In the genomic region with DNA sequence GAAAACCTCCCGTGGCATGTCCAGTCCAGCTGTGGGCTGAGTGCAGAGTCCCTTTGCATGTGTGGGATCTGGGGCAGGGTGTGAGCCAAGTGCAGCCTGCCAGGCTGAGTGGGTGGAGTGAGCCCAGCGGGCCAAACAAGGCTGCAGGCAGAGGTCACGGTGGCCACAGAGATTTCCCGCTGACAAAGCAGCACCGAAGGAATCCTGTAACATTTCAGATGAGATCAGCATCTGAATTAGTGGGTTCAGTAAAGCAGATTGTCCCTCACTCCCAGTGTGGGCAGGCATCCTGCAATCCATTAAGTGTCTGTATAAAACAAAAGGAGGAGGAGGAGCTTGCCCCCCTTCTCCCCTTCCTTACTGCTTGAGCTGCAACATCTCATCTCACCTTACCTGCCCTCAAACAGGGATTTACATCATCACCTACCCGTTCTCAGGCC, we compare ENCODE assay signal across 13 cellular contexts.
A peak's percentile ranks its signal among the peaks of the same experiment; 100 is the strongest.
DNase-seq lines count a peak whose midpoint lies in the region; ATAC-seq and TF ChIP-seq lines count a peak whose summit lies in the region.
"Had no signal": no experiment of that assay in that cellular context is flagged by ENCODE, and none has a peak within 500 bp of the region (broad histone marks: within the 10 kb centered on the region; RNA-seq: fewer than 3 reads in every experiment).

No MANE protein-coding gene starts in this region.

- H3K4me1 ChIP-seq in left lung: no peaks in the 10 kb centered on the region
- peaks cover 0 to 10% of the 10 kb centered on the region in 2 donors for H3K4me1 ChIP-seq in thoracic aorta (ENCODE audit: control insufficient read depth in 1 of 2, low read depth in 2 of 2)

- no peaks in the 10 kb centered on the region for H3K36me3 Mint-ChIP-seq in activated naive CD8-positive, alpha-beta T cell treated with anti-CD3 and anti-CD28 coated beads, Interleukin-2, amount 50 U/mL, for 24 hours (ENCODE audit: low read depth)
- H3K36me3 Mint-ChIP-seq in activated naive CD8-positive, alpha-beta T cell treated with anti-CD3 and anti-CD28 coated beads for 36 hours: no peaks in the 10 kb centered on the region
- H3K36me3 Mint-ChIP-seq: brain had no signal

- H3K9me3 Mint-ChIP-seq in activated naive CD8-positive, alpha-beta T cell treated with anti-CD3 and anti-CD28 coated beads, Interleukin-2, amount 50 U/mL, for 24 hours: peaks cover 4% of the 10 kb centered on the region
- no peaks in the 10 kb centered on the region for H3K9me3 Mint-ChIP-seq in activated naive CD8-positive, alpha-beta T cell treated with anti-CD3 and anti-CD28 coated beads for 36 hours
- H3K9me3 Mint-ChIP-seq: T-helper 2 cell treated with Interferon-gamma antibody and Interleukin-4, amounts not matched to agents 5 μg/mL and 100 μg/mL, for 36 hours had no signal

- DNase-seq in activated naive CD8-positive, alpha-beta T cell treated with anti-CD3 and anti-CD28 coated beads, Interleukin-2, amount 50 U/mL, for 24 hours: no peak
- DNase-seq in activated naive CD8-positive, alpha-beta T cell treated with anti-CD3 and anti-CD28 coated beads for 36 hours: no peak
- peak; percentile 15 for DNase-seq in fibroblast of mammary gland (ENCODE audit: low read depth)
- no peak for DNase-seq in left lung
- no peak for DNase-seq in thoracic aorta (ENCODE audit: low spot score)
- DNase-seq in DMS114 treated with DMSO at 0.1 percent for 48 hours (lab: John Stamatoyannopoulos, UW; ENCODE audit: unreplicated experiment): no peak
- no peak for DNase-seq in superior temporal gyrus (ENCODE audit: extremely low spot score)
- DNase-seq: DMS79; NCI-H187 treated with DMSO at 0.1 percent for 48 hours; stimulated activated CD4-positive, alpha-beta T cell treated with anti-CD3 and anti-CD28 coated beads, Interleukin-15, amount 100 ng/mL, for 24 hours had no signal

- H3K4me1 Mint-ChIP-seq in activated naive CD8-positive, alpha-beta T cell treated with anti-CD3 and anti-CD28 coated beads, Interleukin-2, amount 50 U/mL, for 24 hours: no peaks in the 10 kb centered on the region
- H3K4me1 Mint-ChIP-seq in activated naive CD8-positive, alpha-beta T cell treated with anti-CD3 and anti-CD28 coated beads for 36 hours: no peaks in the 10 kb centered on the region

- no peak overlapping the region for H3K4me3 Mint-ChIP-seq in activated naive CD8-positive, alpha-beta T cell treated with anti-CD3 and anti-CD28 coated beads, Interleukin-2, amount 50 U/mL, for 24 hours
- H3K4me3 Mint-ChIP-seq in activated naive CD8-positive, alpha-beta T cell treated with anti-CD3 and anti-CD28 coated beads for 36 hours: no peak overlapping the region
- H3K4me3 Mint-ChIP-seq: T-helper 2 cell treated with Interferon-gamma antibody and Interleukin-4, amounts not matched to agents 5 μg/mL and 100 μg/mL, for 36 hours had no signal

- no peak overlapping the region for H3K27ac Mint-ChIP-seq in activated naive CD8-positive, alpha-beta T cell treated with anti-CD3 and anti-CD28 coated beads, Interleukin-2, amount 50 U/mL, for 24 hours
- H3K27ac Mint-ChIP-seq in activated naive CD8-positive, alpha-beta T cell treated with anti-CD3 and anti-CD28 coated beads for 36 hours: no peak overlapping the region
- H3K27ac Mint-ChIP-seq: T-helper 2 cell treated with Interferon-gamma antibody and Interleukin-4, amounts not matched to agents 5 μg/mL and 100 μg/mL, for 36 hours had no signal

- no peak for TF ChIP-seq CTCF in fibroblast of mammary gland (conservative IDR thresholded peaks at IDR 0.05; ENCODE audit: control insufficient read depth, insufficient read depth, low read depth, low read length)
- TF ChIP-seq CTCF in left lung (IDR thresholded peaks at IDR 0.05): no peak
- TF ChIP-seq CTCF in thoracic aorta (IDR thresholded peaks at IDR 0.05): no peak

- peak; percentile 24 for ATAC-seq in activated naive CD8-positive, alpha-beta T cell treated with anti-CD3 and anti-CD28 coated beads, Interleukin-2, amount 50 U/mL, for 24 hours
- ATAC-seq in left lung: peak; percentile 39
- no peak for ATAC-seq in thoracic aorta (ENCODE audit: insufficient number of reproducible peaks, low FRiP score, low read depth)
- ATAC-seq in HG02970 (IDR thresholded peaks at IDR 0.05; ENCODE audit: low FRiP score, unreplicated experiment): no peak

- no peak overlapping the region for H3K27ac ChIP-seq in left lung
- no peak overlapping the region for H3K27ac ChIP-seq in thoracic aorta

- H3K4me3 ChIP-seq in fibroblast of mammary gland (ENCODE audit: control insufficient read depth, low read depth, low read length) (no peak overlapping the region), left lung (no peak overlapping the region), thoracic aorta (peak overlapping the region; percentile 34)

- H3K9me3 ChIP-seq in left lung: no peaks in the 10 kb centered on the region
- no peaks in the 10 kb centered on the region for H3K9me3 ChIP-seq in thoracic aorta

- H3K27me3 ChIP-seq in left lung (no peaks in the 10 kb centered on the region), thoracic aorta (replicated peaks; ENCODE audit: insufficient read depth) (no peaks in the 10 kb centered on the region)

- no peaks in the 10 kb centered on the region for H3K27me3 Mint-ChIP-seq in activated naive CD8-positive, alpha-beta T cell treated with anti-CD3 and anti-CD28 coated beads, Interleukin-2, amount 50 U/mL, for 24 hours
- no peaks in the 10 kb centered on the region for H3K27me3 Mint-ChIP-seq in activated naive CD8-positive, alpha-beta T cell treated with anti-CD3 and anti-CD28 coated beads for 36 hours

- intact Hi-C loops in left lung (cut with DNase I): no loop called here

- no peaks in the 10 kb centered on the region for H3K36me3 ChIP-seq in left lung
- H3K36me3 ChIP-seq in thoracic aorta: no peaks in the 10 kb centered on the region

Comparison
In these comparisons a context has a peak if more than half of its experiments do, and no peak if none do; other contexts are left out.
1. ATAC-seq: peak in activated naive CD8-positive, alpha-beta T cell treated with anti-CD3 and anti-CD28 coated beads, Interleukin-2, amount 50 U/mL, for 24 hours (single experiment) and left lung (single experiment); none in thoracic aorta (single experiment) and HG02970 (single experiment).